ENCODE assay signal across 10 cellular contexts in the genomic region with DNA sequence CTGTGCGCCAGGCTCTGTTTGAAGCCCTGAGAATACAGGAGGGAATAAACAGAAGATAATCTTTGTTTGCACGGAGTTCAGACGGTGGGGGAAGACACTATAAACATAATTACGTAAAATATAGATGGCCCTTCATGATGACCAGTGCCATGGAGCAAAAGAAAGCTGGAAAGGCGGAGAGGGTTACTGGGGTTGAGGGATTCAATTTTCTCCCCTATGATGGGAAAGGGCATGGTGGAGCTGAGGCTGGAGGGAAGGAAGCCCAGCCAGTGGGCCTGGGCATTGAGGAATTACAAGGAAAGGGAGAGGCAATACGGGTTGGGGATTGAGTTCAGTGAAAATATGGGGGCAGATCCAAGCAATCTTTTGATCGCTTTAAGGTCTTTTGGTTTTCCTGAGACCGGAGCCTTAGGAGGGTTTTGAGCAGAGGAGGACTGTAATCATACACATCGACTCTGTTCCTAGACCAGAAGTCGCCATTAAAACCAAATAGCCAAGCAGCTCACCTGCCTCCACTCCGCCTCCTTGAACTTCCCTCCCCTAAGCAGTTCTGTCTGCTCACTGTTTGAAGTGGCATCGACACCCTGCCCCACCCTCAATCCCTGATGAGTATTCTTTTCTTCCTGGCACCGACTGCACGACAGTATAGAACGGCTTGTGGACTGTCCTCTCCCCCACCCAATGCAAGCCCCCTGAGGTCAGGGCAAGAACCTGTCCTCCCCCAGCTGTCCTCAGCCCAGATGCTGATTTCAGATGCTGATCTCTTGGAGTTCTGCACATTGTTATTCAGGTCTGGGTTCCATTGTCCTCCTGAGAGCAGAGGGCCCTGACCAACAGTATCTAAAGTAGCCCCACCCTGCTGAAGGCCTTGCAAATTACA. TPM values are rescaled to one million over a fixed set of nuclear protein-coding genes. Genes with fewer than 3 reads are reported as not detected.
DNase-seq lines count a peak whose midpoint lies in the region; ATAC-seq and TF ChIP-seq lines count a peak whose summit lies in the region.
"Had no signal": no experiment of that assay in that cellular context is flagged by ENCODE, and none has a peak within 500 bp of the region (broad histone marks: within the 10 kb centered on the region; RNA-seq: fewer than 3 reads in every experiment).

No MANE protein-coding gene starts in this region.

- CTCF ChIA-PET in WTC11 (lab: Charles Lee): interaction anchor here (0.7 to 1.7 kb wide), 8 partner anchors 13 to 85 kb away, joined by 3 to 6 read pairs (median 4); no protein-coding TSS in a partner anchor

- POLR2A ChIA-PET in WTC11 (lab: Charles Lee): interaction anchor here (0.6 to 3.0 kb wide), 3 partner anchors 13 to 145 kb away, joined by 4 to 19 read pairs (median 5); a partner anchor contains a TSS

- WGBS in stomach, 5 donors: 51 to 62% (median 59%) methylated on average over 15 of the region's 15 CpGs

- H3K27me3 ChIP-seq in iPS-15b (ENCODE audit: control insufficient read depth, insufficient read depth, low read length) (no peaks in the 10 kb centered on the region), stomach (no peaks in the 10 kb centered on the region)

- TF ChIP-seq CTCF in WTC11 (IDR thresholded peaks at IDR 0.05) (no peak), stomach (IDR thresholded peaks at IDR 0.05) (no peak)

- H3K36me3 ChIP-seq in iPS-15b (ENCODE audit: control insufficient read depth, insufficient read depth, low read length): peaks cover 11% of the 10 kb centered on the region
- H3K36me3 ChIP-seq in stomach: peaks cover 0 to 14% (median 13%) of the 10 kb centered on the region in 4 donors

- H3K27ac ChIP-seq in stomach: peak overlapping the region; percentile 88 to 91 (median 88)

- H3K4me3 ChIP-seq in iPS-15b (ENCODE audit: low read depth, low read length) (peak overlapping the region; percentile 35), stomach (peak overlapping the region; percentile 52 to 81 (median 60))

- H3K36me3 Mint-ChIP-seq in T-helper 1 cell treated with Interleukin-12 subunit alpha and Interleukin-12 subunit beta and Interleukin-4 antibody, amounts not matched to agents 30 μg/mL and 1 μg/mL, for 36 hours (ENCODE audit: low read depth): peaks cover 12% of the 10 kb centered on the region
- H3K36me3 Mint-ChIP-seq in WTC11: peaks cover 10% of the 10 kb centered on the region

- no peaks in the 10 kb centered on the region for H3K9me3 ChIP-seq in iPS-15b (ENCODE audit: control insufficient read depth, insufficient read depth, low read length)
- no peaks in the 10 kb centered on the region for H3K9me3 ChIP-seq in stomach

- TF ChIP-seq POLR2A in stomach (IDR thresholded peaks at IDR 0.05): no peak

- ATAC-seq in WTC11: peak; percentile 3
- no peak for ATAC-seq in HG02885 (IDR thresholded peaks at IDR 0.05; ENCODE audit: poor library complexity, unreplicated experiment)
- no peak for ATAC-seq in GM18868 (IDR thresholded peaks at IDR 0.05; ENCODE audit: unreplicated experiment)

- DNase-seq in T-helper 1 cell: no peak
- DNase-seq in WTC11 (ENCODE audit: low spot score): peak; percentile 25
- no peak for DNase-seq in stomach
- DNase-seq in stimulated activated CD4-positive, alpha-beta T cell treated with anti-CD3 and anti-CD28 coated beads, Interleukin-2, amount 100 ng/mL, for 24 hours: no peak
- DNase-seq: foreskin melanocyte, SIG-M5 had no signal

- TF ChIP-seq EP300 in stomach (IDR thresholded peaks at IDR 0.05): no peak

- H3K9ac ChIP-seq in iPS-15b (ENCODE audit: low read depth, low read length): no peak overlapping the region

- intact Hi-C loops in stomach (cut with DNase I; ENCODE audit: low total_unique reads): no loop called here

- no peaks in the 10 kb centered on the region for H3K9me3 Mint-ChIP-seq in T-helper 1 cell treated with Interleukin-12 subunit alpha and Interleukin-12 subunit beta and Interleukin-4 antibody, amounts not matched to agents 30 μg/mL and 1 μg/mL, for 36 hours
- H3K9me3 Mint-ChIP-seq in WTC11: no peaks in the 10 kb centered on the region

- H3K4me1 ChIP-seq in iPS-15b (ENCODE audit: control insufficient read depth, insufficient read depth, low read length) (peaks cover 25% of the 10 kb centered on the region), stomach (peaks cover 24 to 95% (median 71%) of the 10 kb centered on the region in 4 donors)

- peak overlapping the region; percentile 63 for H3K27ac Mint-ChIP-seq in T-helper 1 cell treated with Interleukin-12 subunit alpha and Interleukin-12 subunit beta and Interleukin-4 antibody, amounts not matched to agents 30 μg/mL and 1 μg/mL, for 36 hours
- peak overlapping the region; percentile 88 for H3K27ac Mint-ChIP-seq in WTC11

- H3K4me1 Mint-ChIP-seq in T-helper 1 cell treated with Interleukin-12 subunit alpha and Interleukin-12 subunit beta and Interleukin-4 antibody, amounts not matched to agents 30 μg/mL and 1 μg/mL, for 36 hours (ENCODE audit: low read depth): peaks cover 27% of the 10 kb centered on the region
- peaks cover 49% of the 10 kb centered on the region for H3K4me1 Mint-ChIP-seq in WTC11

- H3K4me3 Mint-ChIP-seq in T-helper 1 cell treated with Interleukin-12 subunit alpha and Interleukin-12 subunit beta and Interleukin-4 antibody, amounts not matched to agents 30 μg/mL and 1 μg/mL, for 36 hours: peak overlapping the region; percentile 76
- peak overlapping the region; percentile 80 for H3K4me3 Mint-ChIP-seq in WTC11

- no peaks in the 10 kb centered on the region for H3K27me3 Mint-ChIP-seq in T-helper 1 cell treated with Interleukin-12 subunit alpha and Interleukin-12 subunit beta and Interleukin-4 antibody, amounts not matched to agents 30 μg/mL and 1 μg/mL, for 36 hours (ENCODE audit: low read depth)
- H3K27me3 Mint-ChIP-seq in WTC11 (ENCODE audit: low read depth): no peaks in the 10 kb centered on the region

TF ChIP-seq in WTC11, 78 proteins besides CTCF, POLR2A, EP300 and RAD21 (continues in another document):
- TF ChIP-seq, protein P1, sequence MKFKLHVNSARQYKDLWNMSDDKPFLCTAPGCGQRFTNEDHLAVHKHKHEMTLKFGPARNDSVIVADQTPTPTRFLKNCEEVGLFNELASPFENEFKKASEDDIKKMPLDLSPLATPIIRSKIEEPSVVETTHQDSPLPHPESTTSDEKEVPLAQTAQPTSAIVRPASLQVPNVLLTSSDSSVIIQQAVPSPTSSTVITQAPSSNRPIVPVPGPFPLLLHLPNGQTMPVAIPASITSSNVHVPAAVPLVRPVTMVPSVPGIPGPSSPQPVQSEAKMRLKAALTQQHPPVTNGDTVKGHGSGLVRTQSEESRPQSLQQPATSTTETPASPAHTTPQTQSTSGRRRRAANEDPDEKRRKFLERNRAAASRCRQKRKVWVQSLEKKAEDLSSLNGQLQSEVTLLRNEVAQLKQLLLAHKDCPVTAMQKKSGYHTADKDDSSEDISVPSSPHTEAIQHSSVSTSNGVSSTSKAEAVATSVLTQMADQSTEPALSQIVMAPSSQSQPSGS (CRISPR knock-in tag; IDR thresholded peaks at IDR 0.05; ENCODE audit: borderline replicate concordance, low read depth): no peak
- TF ChIP-seq RORB (CRISPR knock-in tag; IDR thresholded peaks at IDR 0.05): no peak
- no peak for TF ChIP-seq NR1H2 (CRISPR knock-in tag; IDR thresholded peaks at IDR 0.05)
- TF ChIP-seq, protein P2, sequence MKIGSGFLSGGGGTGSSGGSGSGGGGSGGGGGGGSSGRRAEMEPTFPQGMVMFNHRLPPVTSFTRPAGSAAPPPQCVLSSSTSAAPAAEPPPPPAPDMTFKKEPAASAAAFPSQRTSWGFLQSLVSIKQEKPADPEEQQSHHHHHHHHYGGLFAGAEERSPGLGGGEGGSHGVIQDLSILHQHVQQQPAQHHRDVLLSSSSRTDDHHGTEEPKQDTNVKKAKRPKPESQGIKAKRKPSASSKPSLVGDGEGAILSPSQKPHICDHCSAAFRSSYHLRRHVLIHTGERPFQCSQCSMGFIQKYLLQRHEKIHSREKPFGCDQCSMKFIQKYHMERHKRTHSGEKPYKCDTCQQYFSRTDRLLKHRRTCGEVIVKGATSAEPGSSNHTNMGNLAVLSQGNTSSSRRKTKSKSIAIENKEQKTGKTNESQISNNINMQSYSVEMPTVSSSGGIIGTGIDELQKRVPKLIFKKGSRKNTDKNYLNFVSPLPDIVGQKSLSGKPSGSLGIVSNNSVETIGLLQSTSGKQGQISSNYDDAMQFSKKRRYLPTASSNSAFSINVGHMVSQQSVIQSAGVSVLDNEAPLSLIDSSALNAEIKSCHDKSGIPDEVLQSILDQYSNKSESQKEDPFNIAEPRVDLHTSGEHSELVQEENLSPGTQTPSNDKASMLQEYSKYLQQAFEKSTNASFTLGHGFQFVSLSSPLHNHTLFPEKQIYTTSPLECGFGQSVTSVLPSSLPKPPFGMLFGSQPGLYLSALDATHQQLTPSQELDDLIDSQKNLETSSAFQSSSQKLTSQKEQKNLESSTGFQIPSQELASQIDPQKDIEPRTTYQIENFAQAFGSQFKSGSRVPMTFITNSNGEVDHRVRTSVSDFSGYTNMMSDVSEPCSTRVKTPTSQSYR (CRISPR knock-in tag; IDR thresholded peaks at IDR 0.05): no peak
- TF ChIP-seq, protein P3, sequence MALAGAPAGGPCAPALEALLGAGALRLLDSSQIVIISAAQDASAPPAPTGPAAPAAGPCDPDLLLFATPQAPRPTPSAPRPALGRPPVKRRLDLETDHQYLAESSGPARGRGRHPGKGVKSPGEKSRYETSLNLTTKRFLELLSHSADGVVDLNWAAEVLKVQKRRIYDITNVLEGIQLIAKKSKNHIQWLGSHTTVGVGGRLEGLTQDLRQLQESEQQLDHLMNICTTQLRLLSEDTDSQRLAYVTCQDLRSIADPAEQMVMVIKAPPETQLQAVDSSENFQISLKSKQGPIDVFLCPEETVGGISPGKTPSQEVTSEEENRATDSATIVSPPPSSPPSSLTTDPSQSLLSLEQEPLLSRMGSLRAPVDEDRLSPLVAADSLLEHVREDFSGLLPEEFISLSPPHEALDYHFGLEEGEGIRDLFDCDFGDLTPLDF (CRISPR knock-in tag; IDR thresholded peaks at IDR 0.05): no peak
- no peak for TF ChIP-seq ZNF423 (CRISPR knock-in tag; IDR thresholded peaks at IDR 0.05)
- TF ChIP-seq ZBTB21 (CRISPR knock-in tag; IDR thresholded peaks at IDR 0.05; ENCODE audit: borderline replicate concordance): no peak

RNA-seq across cellular contexts. Expression of a gene that starts 0.8 kb away (rescaled TPM):
- total RNA-seq in WTC11 (2021): 13.4 to 14.8 TPM (median 13.8 TPM) in 3 replicates
- 10 to 100 TPM in 2 of 5 donors, 1 to 10 TPM in 1, under 1 TPM in 1, not detected in 1; 0.45 to 13.4 (median 7.4) TPM for total RNA-seq in stomach
- polyA plus RNA-seq in stomach: 1 to 10 TPM; 2.7 to 7.0 (median 5.0) TPM

RNA-seq across cellular contexts. Expression of a gene that starts 2.0 kb away (rescaled TPM):
- 55.0 to 60.3 TPM (median 55.3 TPM) in 3 replicates for total RNA-seq in WTC11 (2021)
- total RNA-seq in stomach: 100 to 1,000 TPM in 1 of 5 donors, 10 to 100 TPM in 2, 1 to 10 TPM in 2; 1.8 to 107 (median 11.2) TPM
- 10 to 100 TPM; 28.2 to 44.3 (median 36.0) TPM for polyA plus RNA-seq in stomach

RNA-seq across cellular contexts. Expression of a gene that starts 15.9 kb away (rescaled TPM):
- 34.5 to 35.9 TPM (median 35.4 TPM) in 3 replicates for total RNA-seq in WTC11 (2021)
- total RNA-seq in stomach: 100 to 1,000 TPM in 1 of 5 donors, 10 to 100 TPM in 4; 25.7 to 268 (median 55.4) TPM
- polyA plus RNA-seq in stomach: 10 to 100 TPM; 32.4 to 95.8 (median 39.7) TPM

RNA-seq across cellular contexts. Expression of a gene that starts 38.2 kb away (rescaled TPM):
- total RNA-seq in WTC11 (2021): 85.0 to 88.9 TPM (median 88.0 TPM) in 3 replicates
- total RNA-seq in stomach: 100 to 1,000 TPM in 3 of 5 donors, 10 to 100 TPM in 2; 27.0 to 491 (median 274) TPM
- polyA plus RNA-seq in stomach: 100 to 1,000 TPM in 1 of 3 donors, 10 to 100 TPM in 2; 47.7 to 131 (median 86.6) TPM
